24 cellular contexts compared by ENCODE assay signal in genomic region chr17:62859146-62859545, GRCh38. TPM values are rescaled to one million over a fixed set of nuclear protein-coding genes. Genes with fewer than 3 reads are reported as not detected.
DNase-seq lines count a peak whose midpoint lies in the region; ATAC-seq, FAIRE-seq and TF ChIP-seq lines count a peak whose summit lies in the region.
"Had no signal": no experiment of that assay in that cellular context is flagged by ENCODE, and none has a peak within 500 bp of the region (broad histone marks: within the 10 kb centered on the region; RNA-seq: fewer than 3 reads in every experiment).

No MANE protein-coding gene starts in this region.

- no peaks in the 10 kb centered on the region for H3K27me3 ChIP-seq in astrocyte (ENCODE audit: insufficient read depth, low read length)
- H3K27me3 ChIP-seq in skeletal muscle satellite cell (ENCODE audit: control insufficient read depth, insufficient read depth, low read length) = no peaks in the 10 kb centered on the region
- H3K27me3 ChIP-seq: adrenal gland had no signal

- ATAC-seq in T-cell (replicated peaks in 1 of 4) (no peak), HG02852 (IDR thresholded peaks at IDR 0.05; ENCODE audit: unreplicated experiment) (no peak)

- H3K9me3 Mint-ChIP-seq in astrocyte (ENCODE audit: unreplicated experiment) (no peaks in the 10 kb centered on the region), T-cell (no peaks in the 10 kb centered on the region)
- H3K9me3 Mint-ChIP-seq: activated T-helper 2 cell treated with anti-CD3 and anti-CD28 coated beads, Interferon-gamma antibody, Interleukin-2, Interleukin-4, amounts not matched to agents 10 μg/mL and 5 μg/mL and 100 μg/mL, durations not matched to agents 14 hours and 24 hours and 36 hours; nephron progenitor cell had no signal

- H3K9ac ChIP-seq in astrocyte (ENCODE audit: low read length) (no peak overlapping the region), skeletal muscle satellite cell (ENCODE audit: low read depth, low read length) (peak overlapping the region; percentile 56)

- POLR2A ChIA-PET in T-cell (lab: Charles Lee) (no interaction called here), GM10248 (lab: Yijun Ruan, JAX) (no interaction called here)

- CTCF ChIA-PET in T-cell (lab: Charles Lee) = interaction anchor here in 1 of 2 donors (0.7 kb wide), 1 partner anchor 106 kb away, joined by 3 read pairs; no protein-coding TSS in a partner anchor
- CTCF ChIA-PET in GM10248 (lab: Yijun Ruan, JAX) = no interaction called here

- TF ChIP-seq CTCF in astrocyte (IDR thresholded peaks at IDR 0.05; ENCODE audit: insufficient read depth, low read depth, low read length) (no peak), fibroblast of the aortic adventitia (IDR thresholded peaks at IDR 0.05; ENCODE audit: insufficient read depth, low read length) (peak; percentile 13), GM10248 (IDR thresholded peaks at IDR 0.05; ENCODE audit: control extremely low read depth, extremely low read depth, low read depth, missing control alignments) (no peak)

- DNase-seq in GM03348 (ENCODE audit: low spot score) (peak; percentile 41), astrocyte (ENCODE audit: low read depth) (peak; percentile 25), fibroblast of the aortic adventitia (ENCODE audit: low read depth) (peak; percentile 75), midbrain (lab: John Stamatoyannopoulos, UW) (no peak), T-cell (no peak), GM10248 (ENCODE audit: extremely low spot score) (no peak)
- DNase-seq: DMS79 treated with DMSO at 0.1 percent for 48 hours; foreskin melanocyte; hypothalamus; KBM-7; kidney; mesenchymal stem cell; NCI-H1092; NCI-H2029 treated with DMSO at 0.1 percent for 48 hours; NCI-H524; nephron progenitor cell; stimulated activated CD4-positive, alpha-beta T cell treated with anti-CD3 and anti-CD28 coated beads, Interleukin-4, amount 100 ng/mL, for 4 hours had no signal

- FAIRE-seq in astrocyte (lab: Jason Lieb, UNC) = no peak
- FAIRE-seq: kidney, TTC549 had no signal

- no peaks in the 10 kb centered on the region for H3K79me2 ChIP-seq in astrocyte (ENCODE audit: insufficient read depth, low read length)

- H3K27ac ChIP-seq in astrocyte (ENCODE audit: low read depth, low read length) = no peak overlapping the region
- H3K27ac ChIP-seq: adrenal gland had no signal

- no peaks in the 10 kb centered on the region for H4K20me1 ChIP-seq in astrocyte (ENCODE audit: insufficient read depth, low read length)

- H3K4me1 Mint-ChIP-seq in astrocyte (ENCODE audit: low read depth, unreplicated experiment) (peaks cover 6% of the 10 kb centered on the region), T-cell (no peaks in the 10 kb centered on the region)

- H3K36me3 ChIP-seq in astrocyte (ENCODE audit: insufficient read depth, low read length) (no peaks in the 10 kb centered on the region), skeletal muscle satellite cell (ENCODE audit: insufficient read depth, low read length) (no peaks in the 10 kb centered on the region)
- H3K36me3 ChIP-seq: adrenal gland had no signal

- H3K4me2 ChIP-seq in astrocyte (ENCODE audit: low read length) (no peak overlapping the region), skeletal muscle satellite cell (ENCODE audit: low read length) (peak overlapping the region; percentile 35)

- H3K4me3 ChIP-seq in astrocyte (ENCODE audit: insufficient read depth, low read depth, low read length) (no peak overlapping the region), fibroblast of the aortic adventitia (ENCODE audit: low read depth, low read length) (no peak overlapping the region), skeletal muscle satellite cell (ENCODE audit: low read length) (no peak overlapping the region)
- H3K4me3 ChIP-seq: adrenal gland had no signal

- no peak overlapping the region for H3K27ac Mint-ChIP-seq in astrocyte (ENCODE audit: unreplicated experiment)
- H3K27ac Mint-ChIP-seq in T-cell = no peak overlapping the region
- H3K27ac Mint-ChIP-seq: activated T-helper 2 cell treated with anti-CD3 and anti-CD28 coated beads, Interferon-gamma antibody, Interleukin-2, Interleukin-4, amounts not matched to agents 10 μg/mL and 5 μg/mL and 100 μg/mL, durations not matched to agents 14 hours and 24 hours and 36 hours; nephron progenitor cell; progenitor cell of endocrine pancreas had no signal

- H3K27me3 Mint-ChIP-seq in astrocyte (ENCODE audit: low read depth, unreplicated experiment) (peaks cover 2% of the 10 kb centered on the region), T-cell (peaks cover 18 to 23% of the 10 kb centered on the region in 2 donors)

- H3K36me3 Mint-ChIP-seq in astrocyte (ENCODE audit: low read depth, unreplicated experiment) (no peaks in the 10 kb centered on the region), T-cell (no peaks in the 10 kb centered on the region)

- H3K9me3 ChIP-seq in astrocyte (ENCODE audit: insufficient read depth, low read depth, low read length) (no peaks in the 10 kb centered on the region), skeletal muscle satellite cell (replicated peaks; ENCODE audit: low read length) (no peaks in the 10 kb centered on the region)
- H3K9me3 ChIP-seq: adrenal gland had no signal

- H2AFZ ChIP-seq in astrocyte (ENCODE audit: low read depth, low read length) = no peak overlapping the region

- no peaks in the 10 kb centered on the region for H3K4me1 ChIP-seq in astrocyte (ENCODE audit: insufficient read depth, low read length)
- peaks cover 26% of the 10 kb centered on the region for H3K4me1 ChIP-seq in skeletal muscle satellite cell (ENCODE audit: control insufficient read depth, insufficient read depth, low read length)
- H3K4me1 ChIP-seq: adrenal gland had no signal

- H3K4me3 Mint-ChIP-seq in astrocyte (ENCODE audit: unreplicated experiment) = no peak overlapping the region
- no peak overlapping the region for H3K4me3 Mint-ChIP-seq in T-cell
- H3K4me3 Mint-ChIP-seq: nephron progenitor cell had no signal

RNA-seq across cellular contexts. Expression of gene MARCHF10, which starts 51.0 kb away (rescaled TPM):
- not detected in 2 replicates for total RNA-seq in astrocyte
- total RNA-seq in fibroblast of the aortic adventitia (ENCODE audit: low replicate concordance) = 0.09 TPM in 1 of 2 replicates, not detected in the other
- total RNA-seq in skeletal muscle satellite cell (2012; rRNA removed) = not detected in 2 replicates
- under 1 TPM in 3 of 5 donors, not detected in 2; 0.10 to 0.23 (median 0.13) TPM for total RNA-seq in T-cell
- total RNA-seq: activated T-helper 2 cell treated with anti-CD3 and anti-CD28 coated beads, Interferon-gamma antibody, Interleukin-2, Interleukin-4, amounts not matched to agents 10 μg/mL and 5 μg/mL and 100 μg/mL, durations not matched to agents 14 hours and 24 hours and 36 hours; adrenal gland; progenitor cell of endocrine pancreas; subcutaneous adipose tissue had no signal

Comparison
In these comparisons a context has a peak if more than half of its experiments do, and no peak if none do; other contexts are left out.
1. DNase-seq: peak in GM03348 (single experiment), astrocyte (single experiment) and fibroblast of the aortic adventitia (single experiment); none in midbrain (single experiment), T-cell (0 of 34) and GM10248 (single experiment).